Comparison of ENCODE assay signal across 8 cellular contexts in genomic region chr12:54216580-54217308, GRCh38. TPM values are rescaled to one million over a fixed set of nuclear protein-coding genes. Genes with fewer than 3 reads are reported as not detected.
A peak's percentile ranks its signal among the peaks of the same experiment; 100 is the strongest.
DNase-seq lines count a peak whose midpoint lies in the region; ATAC-seq and TF ChIP-seq lines count a peak whose summit lies in the region.

No MANE protein-coding gene starts in this region.

- peaks cover 22% of the 10 kb centered on the region for H3K4me1 Mint-ChIP-seq in T-helper 17 cell

- peak overlapping the region; percentile 96 for H3K4me3 Mint-ChIP-seq in T-helper 17 cell

- H3K9me3 ChIP-seq in T-helper 17 cell (ENCODE audit: control insufficient read depth, low read length, poor library complexity, severe bottlenecking) (no peaks in the 10 kb centered on the region), hepatocyte (ENCODE audit: low read depth) (no peaks in the 10 kb centered on the region)

- no peak overlapping the region for H3K27ac ChIP-seq in hepatocyte

- peak overlapping the region; percentile 85 for H3K4me2 ChIP-seq in hepatocyte

- WGBS in hepatocyte (ENCODE audit: low lambda C conversion rate, missing lambda C conversion rate) = 15% methylated on average over 28 of the region's 29 CpGs

- H3K27me3 Mint-ChIP-seq in T-helper 17 cell = peaks cover 13% of the 10 kb centered on the region

- H4K20me1 ChIP-seq in hepatocyte (ENCODE audit: insufficient read depth, poor library complexity, severe bottlenecking) = no peaks in the 10 kb centered on the region

- ATAC-seq in GM21717 (IDR thresholded peaks at IDR 0.05; ENCODE audit: unreplicated experiment) (peak; percentile 30), T-helper 17 cell (peak; percentile 76), HG03439 (IDR thresholded peaks at IDR 0.05; ENCODE audit: unreplicated experiment) (no peak)

- H2AFZ ChIP-seq in hepatocyte = no peak overlapping the region

- no peaks in the 10 kb centered on the region for H3K36me3 ChIP-seq in hepatocyte (replicated peaks; ENCODE audit: insufficient read depth, low read depth)

- H3K9me2 ChIP-seq in hepatocyte (replicated peaks; ENCODE audit: insufficient read depth) = no peaks in the 10 kb centered on the region

- DNase-seq in AG20443 (ENCODE audit: low spot score) = peak; percentile 74
- peak; percentile 48 for DNase-seq in NCI-H187 treated with DMSO at 0.1 percent for 48 hours (lab: John Stamatoyannopoulos, UW)
- DNase-seq in T-helper 17 cell = peak; percentile 62 to 73 (median 70)
- peak in 51 of 56 donors; percentile 7 to 79 (median 54) for DNase-seq in amygdala (lab: John Stamatoyannopoulos, UW)
- DNase-seq in hepatocyte (ENCODE audit: low spot score) = peak; percentile 90
- no peak for DNase-seq in retinal pigment epithelial cell (ENCODE audit: low read depth)

- peak overlapping the region; percentile 88 for H3K27ac Mint-ChIP-seq in T-helper 17 cell

- peaks cover 38% of the 10 kb centered on the region for H3K27me3 ChIP-seq in hepatocyte

- TF ChIP-seq CTCF in hepatocyte (IDR thresholded peaks at IDR 0.05; ENCODE audit: poor library complexity) = peak; percentile 76
- TF ChIP-seq CTCF in retinal pigment epithelial cell (conservative IDR thresholded peaks at IDR 0.05; ENCODE audit: low read depth, low read length) = peak; percentile 82

- peaks cover 3% of the 10 kb centered on the region for H3K36me3 Mint-ChIP-seq in T-helper 17 cell (ENCODE audit: low read depth)

- H3K4me3 ChIP-seq in hepatocyte (peak overlapping the region; percentile 2), retinal pigment epithelial cell (ENCODE audit: low read length) (peak overlapping the region; percentile 31)

- H3K79me2 ChIP-seq in hepatocyte = no peaks in the 10 kb centered on the region

- peaks cover 6% of the 10 kb centered on the region for H3K4me1 ChIP-seq in hepatocyte (ENCODE audit: insufficient read depth)

RNA-seq across cellular contexts. Expression of gene SMUG1, which starts 28.0 kb away (rescaled TPM):
- total RNA-seq in T-helper 17 cell = 1 to 10 TPM; 8.6 to 9.2 TPM
- total RNA-seq in hepatocyte = 54.3 and 59.1 TPM in 2 replicates
- 70.3 and 77.9 TPM in 2 replicates for polyA plus RNA-seq in hepatocyte
